In genomic region chr6:144870796-144871195, GRCh38 we compare ENCODE assay signal across 21 cellular contexts.
"Had no signal": no experiment of that assay in that cellular context is flagged by ENCODE, and none has a peak within 500 bp of the region (broad histone marks: within the 10 kb centered on the region; RNA-seq: fewer than 3 reads in every experiment).

No MANE protein-coding gene starts in this region.

- H3K79me2 ChIP-seq: hepatocyte had no signal

- H3K9me3 Mint-ChIP-seq: stimulated activated effector memory CD8-positive, alpha-beta T cell treated with anti-CD3 and anti-CD28 coated beads, Interleukin-12 subunit alpha, Interleukin-12 subunit beta, amount 100 ng/mL, for 72 hours had no signal

- H3K4me3 Mint-ChIP-seq: naive thymus-derived CD4-positive, alpha-beta T cell; nephron progenitor cell; stimulated activated effector memory CD8-positive, alpha-beta T cell treated with anti-CD3 and anti-CD28 coated beads, Interleukin-12 subunit alpha, Interleukin-12 subunit beta, amount 100 ng/mL, for 72 hours had no signal

- H3K27me3 ChIP-seq: colonic mucosa, hepatocyte, sigmoid colon, suprapubic skin, tibial artery, upper lobe of left lung, uterus had no signal

- H3K27ac Mint-ChIP-seq: naive thymus-derived CD4-positive, alpha-beta T cell; nephron progenitor cell; stimulated activated effector memory CD8-positive, alpha-beta T cell treated with anti-CD3 and anti-CD28 coated beads, Interleukin-12 subunit alpha, Interleukin-12 subunit beta, amount 100 ng/mL, for 72 hours had no signal

- ATAC-seq: left colon; left ventricle myocardium superior; naive thymus-derived CD4-positive, alpha-beta T cell; stimulated activated effector memory CD8-positive, alpha-beta T cell treated with anti-CD3 and anti-CD28 coated beads, Interleukin-12 subunit alpha, Interleukin-12 subunit beta, amount 100 ng/mL, for 72 hours; stimulated activated naive CD8-positive, alpha-beta T cell treated with anti-CD3 and anti-CD28 coated beads, Interleukin-15, Interleukin-2, amounts not matched to agents 100 U/mL and 50 U/mL, for 24 hours had no signal

- H3K4me1 ChIP-seq: colonic mucosa, sigmoid colon, suprapubic skin, tibial artery, upper lobe of left lung, uterus had no signal

- H3K27ac ChIP-seq: colonic mucosa, hepatocyte, sigmoid colon, skin epidermis, suprapubic skin, tibial artery, upper lobe of left lung, uterus had no signal

- H3K4me3 ChIP-seq: colonic mucosa, hepatocyte, lung, sigmoid colon, skin epidermis, suprapubic skin, tibial artery, upper lobe of left lung, uterus had no signal

- DNase-seq: colonic mucosa; dermis blood vessel endothelial cell; erythroblast; foreskin melanocyte; head of caudate nucleus; left colon; left ventricle myocardium superior; naive thymus-derived CD4-positive, alpha-beta T cell; nephron progenitor cell; posterior cingulate gyrus; sigmoid colon; stimulated activated CD4-positive, alpha-beta T cell treated with anti-CD3 and anti-CD28 coated beads, Interleukin-12 subunit alpha, Interleukin-12 subunit beta, amount 100 ng/mL, for 4 hours; stimulated activated naive CD8-positive, alpha-beta T cell treated with anti-CD3 and anti-CD28 coated beads, Interleukin-15, Interleukin-2, amounts not matched to agents 100 U/mL and 50 U/mL, for 24 hours; tibial artery; upper lobe of left lung; uterus had no signal

- H3K36me3 ChIP-seq: colonic mucosa, sigmoid colon, suprapubic skin, tibial artery, upper lobe of left lung, uterus had no signal

- H3K9me3 ChIP-seq: colonic mucosa, sigmoid colon, suprapubic skin, tibial artery, upper lobe of left lung, uterus had no signal

- H3K4me2 ChIP-seq: hepatocyte had no signal

- H3K4me1 Mint-ChIP-seq: nephron progenitor cell had no signal

- H3K36me3 Mint-ChIP-seq: stimulated activated effector memory CD8-positive, alpha-beta T cell treated with anti-CD3 and anti-CD28 coated beads, Interleukin-12 subunit alpha, Interleukin-12 subunit beta, amount 100 ng/mL, for 72 hours had no signal

- H2AFZ ChIP-seq: hepatocyte had no signal
